In genomic region chr4:147964519-147964918, GRCh38 we compare ENCODE assay signal across 30 cellular contexts.
DNase-seq lines count a peak whose midpoint lies in the region; TF ChIP-seq lines count a peak whose summit lies in the region.
"Had no signal": no experiment of that assay in that cellular context is flagged by ENCODE, and none has a peak within 500 bp of the region (broad histone marks: within the 10 kb centered on the region; RNA-seq: fewer than 3 reads in every experiment).

No MANE protein-coding gene starts in this region.

- no peak overlapping the region for H3K4me3 Mint-ChIP-seq in endothelial cell (ENCODE audit: unreplicated experiment)
- H3K4me3 Mint-ChIP-seq: CD14-positive monocyte; CD8-positive, alpha-beta memory T cell; HFFc6 had no signal

- peaks cover 2% of the 10 kb centered on the region for H3K4me1 Mint-ChIP-seq in endothelial cell (ENCODE audit: unreplicated experiment)
- H3K4me1 Mint-ChIP-seq: CD14-positive monocyte; CD8-positive, alpha-beta memory T cell had no signal

- no peaks in the 10 kb centered on the region for H3K9me3 Mint-ChIP-seq in endothelial cell (ENCODE audit: unreplicated experiment)
- H3K9me3 Mint-ChIP-seq: CD14-positive monocyte; CD8-positive, alpha-beta memory T cell; HFFc6 had no signal

- peak overlapping the region; percentile 32 for H3K27ac Mint-ChIP-seq in endothelial cell (ENCODE audit: unreplicated experiment)
- H3K27ac Mint-ChIP-seq: HFFc6 had no signal

- H3K9me3 ChIP-seq in mesodermal cell (ENCODE audit: control insufficient read depth, low read length) (no peaks in the 10 kb centered on the region), vagina (no peaks in the 10 kb centered on the region)
- H3K9me3 ChIP-seq: BE2C had no signal

- TF ChIP-seq CTCF in endothelial cell (IDR thresholded peaks at IDR 0.05; ENCODE audit: unreplicated experiment) = no peak
- no peak for TF ChIP-seq CTCF in vagina (IDR thresholded peaks at IDR 0.05)

- 89 to 99% methylated on average over 5 to 7 of the region's 7 CpGs for WGBS in mesodermal cell (ENCODE audit: insufficient coverage in 2 of 2), 2 experiments

- peaks cover 4% of the 10 kb centered on the region for H3K27me3 Mint-ChIP-seq in endothelial cell (ENCODE audit: unreplicated experiment)
- H3K27me3 Mint-ChIP-seq: CD8-positive, alpha-beta memory T cell had no signal

- H3K27me3 ChIP-seq in vagina = no peaks in the 10 kb centered on the region
- H3K27me3 ChIP-seq: BE2C had no signal

- H3K4me3 ChIP-seq in mesodermal cell (ENCODE audit: extremely low read depth, insufficient read depth, low read length, poor library complexity, severe bottlenecking) (no peak overlapping the region), vagina (peak overlapping the region in 1 of 2 donors; percentile 12)
- H3K4me3 ChIP-seq: GM12878 had no signal

- H3K36me3 ChIP-seq in mesodermal cell (ENCODE audit: control insufficient read depth, insufficient read depth, low read length) (peaks cover 12% of the 10 kb centered on the region), vagina (no peaks in the 10 kb centered on the region)

- TF ChIP-seq POLR2A in vagina (IDR thresholded peaks at IDR 0.05) = no peak

- H3K4me1 ChIP-seq in mesodermal cell (ENCODE audit: control insufficient read depth, insufficient read depth, low read length, poor library complexity, severe bottlenecking) = peaks cover 2% of the 10 kb centered on the region
- H3K4me1 ChIP-seq in vagina = no peaks in the 10 kb centered on the region

- peaks cover 4% of the 10 kb centered on the region for H3K36me3 Mint-ChIP-seq in endothelial cell (ENCODE audit: low read depth, unreplicated experiment)

- intact Hi-C loops in vagina (cut with DNase I) = no loop called here

- H3K27ac ChIP-seq in mesodermal cell (ENCODE audit: low read depth, low read length, severe bottlenecking) (peak overlapping the region; percentile 37), vagina (peak overlapping the region; percentile 34)
- H3K27ac ChIP-seq: 22Rv1, RWPE1 had no signal

- DNase-seq in NCI-H2171 treated with DMSO at 0.1 percent for 48 hours (lab: John Stamatoyannopoulos, UW) (peak; percentile 5), NCI-H2171 (lab: John Stamatoyannopoulos, UW) (no peak), endothelial cell (ENCODE audit: low spot score) (no peak), vagina (ENCODE audit: extremely low spot score in 2 of 2) (no peak), NCI-H82 treated with DMSO at 0.1 percent for 48 hours (lab: John Stamatoyannopoulos, UW; ENCODE audit: unreplicated experiment) (no peak)
- DNase-seq in stimulated activated CD4-positive, alpha-beta T cell treated with anti-CD3 and anti-CD28 coated beads, Interleukin-12 subunit alpha, Interleukin-12 subunit beta, amount 100 ng/mL, for 4 hours = no peak
- no peak for DNase-seq in activated T-cell treated with anti-CD3 and anti-CD28 coated beads, Interleukin-2, amount 50 U/mL, for 48 hours
- DNase-seq: BE2C; CD8-positive, alpha-beta memory T cell; DMS 273 treated with DMSO at 0.1 percent for 48 hours; DMS79; EL; GDM1; H7; HFFc6; KBM-7; MV-4-11; NCI-H1105; NCI-H1436 treated with DMSO at 0.1 percent for 48 hours; NCI-H187 treated with DMSO at 0.1 percent for 48 hours; NCI-H2107; NCI-H446 treated with DMSO at 0.1 percent for 48 hours; NCI-H526; NCI-H82; SHP77 had no signal
